Comparison of ENCODE assay signal across 8 cellular contexts in genomic region chr14:24300326-24300980, GRCh38. TPM values are rescaled to one million over a fixed set of nuclear protein-coding genes. Genes with fewer than 3 reads are reported as not detected.
A peak's percentile ranks its signal among the peaks of the same experiment; 100 is the strongest.
DNase-seq lines count a peak whose midpoint lies in the region; ATAC-seq and TF ChIP-seq lines count a peak whose summit lies in the region.

No MANE protein-coding gene starts in this region.

- intact Hi-C loops in activated CD4-positive, alpha-beta T cell treated with anti-CD3 and anti-CD28 coated beads for 36 hours (cut with DNase I, micrococcal nuclease) = no loop called here

- POLR2A ChIA-PET in activated CD4-positive, alpha-beta T cell treated with anti-CD3 and anti-CD28 coated beads for 36 hours (lab: Charles Lee) = interaction anchor here (0.7 to 1.7 kb wide), 5 partner anchors 10 to 186 kb away, joined by 3 to 12 read pairs (median 3); partner anchors contain the start of genes DCAF11, NRL and TINF2

- H3K4me1 Mint-ChIP-seq in activated CD4-positive, alpha-beta T cell treated with anti-CD3 and anti-CD28 coated beads for 36 hours = peaks cover 51% of the 10 kb centered on the region

- H3K27ac Mint-ChIP-seq in activated CD4-positive, alpha-beta T cell treated with anti-CD3 and anti-CD28 coated beads for 36 hours = peak overlapping the region; percentile 58

- no peaks in the 10 kb centered on the region for H3K27me3 Mint-ChIP-seq in activated CD4-positive, alpha-beta T cell treated with anti-CD3 and anti-CD28 coated beads for 36 hours

- CTCF ChIA-PET in activated CD4-positive, alpha-beta T cell treated with anti-CD3 and anti-CD28 coated beads for 36 hours (lab: Charles Lee) = interaction anchor here (0.6 to 16.5 kb wide), 19 partner anchors 10 to 190 kb away, joined by 3 to 430 read pairs (median 4); partner anchors contain the start of genes CHMP4A, CIDEB, DCAF11 and GMPR2

- peaks cover 49% of the 10 kb centered on the region for H3K36me3 ChIP-seq in adipocyte (ENCODE audit: control insufficient read depth, insufficient read depth, low read length, severe bottlenecking)

- H3K36me3 Mint-ChIP-seq in activated CD4-positive, alpha-beta T cell treated with anti-CD3 and anti-CD28 coated beads for 36 hours (ENCODE audit: low read depth) = peaks cover 46% of the 10 kb centered on the region

- no peaks in the 10 kb centered on the region for H3K27me3 ChIP-seq in adipocyte (replicated peaks; ENCODE audit: control insufficient read depth, insufficient read depth, low read length)
- no peaks in the 10 kb centered on the region for H3K27me3 ChIP-seq in layer of hippocampus (ENCODE audit: control insufficient read depth, insufficient read depth, low read length)

- peak overlapping the region; percentile 73 for H3K27ac ChIP-seq in layer of hippocampus (ENCODE audit: low read depth, low read length)
- peak overlapping the region; percentile 73 for H3K27ac ChIP-seq in substantia nigra (ENCODE audit: low read depth, low read length, poor library complexity, severe bottlenecking)

- no peak for TF ChIP-seq CTCF in GM20000 (IDR thresholded peaks at IDR 0.05; ENCODE audit: extremely low read depth, missing control alignments)

- no peak for DNase-seq in activated CD4-positive, alpha-beta T cell treated with anti-CD3 and anti-CD28 coated beads for 36 hours
- DNase-seq in activated CD4-positive, alpha-beta T cell treated with anti-CD3 and anti-CD28 coated beads for 1 hour = no peak
- DNase-seq in adipocyte (ENCODE audit: low read depth) = no peak
- no peak for DNase-seq in substantia nigra (lab: John Stamatoyannopoulos, UW)
- no peak for DNase-seq in NCI-H1694 treated with DMSO at 0.1 percent for 48 hours (lab: John Stamatoyannopoulos, UW)
- no peak for DNase-seq in GM20000 (ENCODE audit: low spot score)

- H3K9me3 Mint-ChIP-seq in activated CD4-positive, alpha-beta T cell treated with anti-CD3 and anti-CD28 coated beads for 36 hours (ENCODE audit: low read depth) = no peaks in the 10 kb centered on the region

- peak overlapping the region; percentile 91 for H3K4me3 Mint-ChIP-seq in activated CD4-positive, alpha-beta T cell treated with anti-CD3 and anti-CD28 coated beads for 36 hours

- peaks cover 23% of the 10 kb centered on the region for H3K4me1 ChIP-seq in adipocyte (ENCODE audit: control insufficient read depth, insufficient read depth, low read length)

- H3K4me3 ChIP-seq in adipocyte (ENCODE audit: low read length) = peak overlapping the region; percentile 96

- ATAC-seq in activated CD4-positive, alpha-beta T cell treated with anti-CD3 and anti-CD28 coated beads for 36 hours = no peak
- ATAC-seq in HG03108 (IDR thresholded peaks at IDR 0.05; ENCODE audit: unreplicated experiment) = no peak

- peak overlapping the region; percentile 96 for H3K9ac ChIP-seq in adipocyte (ENCODE audit: low read length)

- H3K9me3 ChIP-seq in adipocyte (ENCODE audit: control insufficient read depth, low read length) = no peaks in the 10 kb centered on the region

RNA-seq across cellular contexts. Expression of gene NOP9, which starts 0.8 kb away (rescaled TPM):
- total RNA-seq in activated CD4-positive, alpha-beta T cell treated with anti-CD3 and anti-CD28 coated beads for 36 hours = 10 to 100 TPM; 24.4 to 32.5 TPM

RNA-seq across cellular contexts. Expression of gene DHRS1, which starts 0.9 kb away (rescaled TPM):
- total RNA-seq in activated CD4-positive, alpha-beta T cell treated with anti-CD3 and anti-CD28 coated beads for 36 hours = 10 to 100 TPM; 11.7 to 14.6 TPM

RNA-seq across cellular contexts. Expression of gene CIDEB, which starts 7.3 kb away (rescaled TPM):
- total RNA-seq in activated CD4-positive, alpha-beta T cell treated with anti-CD3 and anti-CD28 coated beads for 36 hours = 10 to 100 TPM; 11.1 to 14.0 TPM

RNA-seq across cellular contexts. Expression of gene LTB4R2, which starts 9.5 kb away (rescaled TPM):
- total RNA-seq in activated CD4-positive, alpha-beta T cell treated with anti-CD3 and anti-CD28 coated beads for 36 hours = 1 to 10 TPM; 7.5 to 9.5 TPM

RNA-seq across cellular contexts. Expression of gene LTB4R, which starts 10.8 kb away (rescaled TPM):
- total RNA-seq in activated CD4-positive, alpha-beta T cell treated with anti-CD3 and anti-CD28 coated beads for 36 hours = 10 to 100 TPM; 10.1 to 14.2 TPM
